1 cellular context compared by ENCODE assay signal in the genomic region with DNA sequence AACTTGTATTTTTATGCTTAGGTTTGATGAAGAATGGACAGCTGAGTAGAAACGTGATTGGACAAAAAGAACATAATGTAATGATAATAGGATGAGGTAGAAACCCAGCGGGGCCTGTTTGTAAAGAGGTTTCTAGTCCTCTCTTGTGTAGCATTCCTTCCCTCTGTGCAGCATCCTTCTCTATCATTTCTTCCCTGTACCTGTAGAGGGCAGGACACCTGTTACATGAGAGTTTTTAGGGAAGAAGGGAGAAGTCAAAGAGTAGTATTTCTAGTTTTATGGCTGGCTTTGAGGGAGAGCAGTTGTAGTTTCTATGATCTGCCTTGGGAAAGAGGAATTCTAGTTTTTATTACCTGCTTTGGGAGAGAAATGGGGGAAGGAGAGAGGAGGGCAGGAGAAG.
TF ChIP-seq lines count a peak whose summit lies in the region.

No MANE protein-coding gene starts in this region.

TF ChIP-seq in HEK293T, 16 proteins besides CTCF, POLR2A, EP300 and RAD21 (continued from another document):
- no peak for TF ChIP-seq ARNT (IDR thresholded peaks at IDR 0.05)
- no peak for TF ChIP-seq HDGF (IDR thresholded peaks at IDR 0.05; ENCODE audit: borderline replicate concordance)
- no peak for TF ChIP-seq L3MBTL2 (conservative IDR thresholded peaks at IDR 0.05)
